1 cellular context compared by ENCODE assay signal in the genomic region with DNA sequence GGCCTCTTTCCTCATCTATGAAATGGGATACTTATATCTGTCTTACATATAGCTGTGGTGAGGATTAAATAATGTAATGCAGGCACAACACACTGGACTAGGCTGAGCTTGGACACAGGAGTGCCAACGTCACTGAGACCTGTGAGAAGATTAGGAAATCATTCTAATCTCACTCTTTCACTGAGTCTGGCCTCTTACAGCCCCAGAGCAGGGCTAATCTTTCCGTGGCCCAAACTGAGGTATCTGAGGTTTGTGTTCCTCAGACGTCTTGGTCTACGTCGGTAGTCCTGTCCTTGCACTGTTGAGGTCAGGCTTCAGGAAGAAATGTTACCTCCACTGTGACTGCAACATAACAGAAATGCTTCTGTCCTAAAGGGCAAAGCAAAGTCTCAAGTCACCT.
TF ChIP-seq lines count a peak whose summit lies in the region.

No MANE protein-coding gene starts in this region.

TF ChIP-seq in K562, 482 proteins besides CTCF, POLR2A, EP300 and RAD21 (continued from another document):
- TF ChIP-seq THRA (IDR thresholded peaks at IDR 0.05) (no peak), CHD4 (IDR thresholded peaks at IDR 0.05; ENCODE audit: insufficient read depth, insufficient replicate concordance, low read depth, low read length, poor library complexity, severe bottlenecking) (no peak), ELK1 (CRISPR knock-in tag; IDR thresholded peaks at IDR 0.05) (no peak), LARP7 (IDR thresholded peaks at IDR 0.05) (no peak), CBX1 (IDR thresholded peaks at IDR 0.05; ENCODE audit: low read depth) (no peak), ZNF407 (IDR thresholded peaks at IDR 0.05; ENCODE audit: low read depth) (no peak), ZNF124 (CRISPR knock-in tag; IDR thresholded peaks at IDR 0.05) (no peak), SREBF2 (CRISPR knock-in tag; IDR thresholded peaks at IDR 0.05) (no peak), ZNF41 (CRISPR knock-in tag; conservative IDR thresholded peaks at IDR 0.05) (no peak), ZNF561 (CRISPR knock-in tag; conservative IDR thresholded peaks at IDR 0.05) (no peak), NCOA1 (IDR thresholded peaks at IDR 0.05; ENCODE audit: low read depth) (no peak), ZNF431 (CRISPR knock-in tag; IDR thresholded peaks at IDR 0.05) (no peak), FOSL1 (tag; conservative IDR thresholded peaks at IDR 0.05) (no peak), CREM (IDR thresholded peaks at IDR 0.05; ENCODE audit: low read depth) (no peak), TSC22D4 (tag; IDR thresholded peaks at IDR 0.05) (no peak)
